In the genomic region with DNA sequence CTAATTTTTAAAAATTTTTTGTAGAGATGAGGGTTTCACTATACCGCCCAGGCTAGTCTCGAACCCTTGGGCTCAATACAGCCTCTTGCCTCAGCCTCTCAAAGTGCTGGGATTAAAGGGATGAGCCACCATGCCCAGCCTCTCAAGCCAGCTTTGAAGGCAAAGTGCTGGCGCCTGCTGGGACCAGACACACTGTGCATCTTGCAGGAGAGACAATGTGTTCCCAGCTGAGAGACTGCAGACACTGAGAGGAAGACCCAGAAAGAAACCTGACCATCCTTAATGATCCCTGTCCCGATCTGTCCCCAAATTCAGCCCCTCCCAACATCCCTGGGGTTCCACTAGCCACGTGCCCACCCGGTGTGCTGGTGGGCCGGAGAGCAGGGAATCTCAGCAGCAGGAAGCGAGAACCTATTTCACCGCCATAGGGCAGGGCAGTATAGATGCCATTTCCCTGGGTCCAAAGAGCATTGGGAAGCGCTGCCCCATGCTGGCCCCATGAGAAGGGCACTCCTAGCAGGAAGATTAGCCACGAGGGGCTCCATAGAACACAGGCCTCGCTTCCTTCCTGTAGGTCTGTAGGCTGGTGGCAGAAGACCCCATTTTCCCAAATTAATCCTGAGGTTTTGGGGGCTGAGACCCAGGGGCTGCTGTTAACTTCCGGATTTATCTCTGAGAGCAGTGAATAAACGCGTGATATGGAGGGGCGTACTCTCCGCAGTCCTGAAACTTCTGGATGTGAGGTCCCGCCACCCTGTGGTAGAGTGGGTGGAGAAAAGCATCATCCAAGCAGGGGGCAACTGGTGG, we compare ENCODE assay signal across 8 cellular contexts. TPM values are rescaled to one million over a fixed set of nuclear protein-coding genes. Genes with fewer than 3 reads are reported as not detected.
DNase-seq lines count a peak whose midpoint lies in the region; ATAC-seq, FAIRE-seq and TF ChIP-seq lines count a peak whose summit lies in the region.

No MANE protein-coding gene starts in this region.

- H3K9me3 ChIP-seq in keratinocyte (ENCODE audit: control insufficient read depth, low read depth, low read length) = no peaks in the 10 kb centered on the region

- peaks cover 48% of the 10 kb centered on the region for H3K36me3 Mint-ChIP-seq in activated CD4-positive, alpha-beta T cell treated with anti-CD3 and anti-CD28 coated beads for 36 hours (ENCODE audit: low read depth)
- peaks cover 50% of the 10 kb centered on the region for H3K36me3 Mint-ChIP-seq in activated T-helper 2 cell treated with anti-CD3 and anti-CD28 coated beads, Interferon-gamma antibody, Interleukin-2, Interleukin-4, amounts not matched to agents 10 μg/mL and 5 μg/mL and 100 μg/mL, durations not matched to agents 14 hours and 24 hours and 36 hours (ENCODE audit: low read depth)

- no peak for DNase-seq in activated CD4-positive, alpha-beta T cell treated with anti-CD3 and anti-CD28 coated beads for 36 hours
- no peak for DNase-seq in activated CD4-positive, alpha-beta T cell treated with anti-CD3 and anti-CD28 coated beads, Interleukin-2, amount 50 U/mL, for 48 hours
- DNase-seq in activated T-helper 2 cell treated with anti-CD3 and anti-CD28 coated beads, Interferon-gamma antibody, Interleukin-2, Interleukin-4, amounts not matched to agents 10 μg/mL and 5 μg/mL and 100 μg/mL, durations not matched to agents 14 hours and 24 hours and 36 hours (ENCODE audit: low spot score) = no peak
- DNase-seq in keratinocyte (ENCODE audit: low read depth, low spot score) (no peak), NCI-H526 treated with DMSO at 0.1 percent for 48 hours (lab: John Stamatoyannopoulos, UW) (no peak), globus pallidus (ENCODE audit: low spot score) (no peak)

- H3K27ac Mint-ChIP-seq in activated CD4-positive, alpha-beta T cell treated with anti-CD3 and anti-CD28 coated beads for 36 hours = peak overlapping the region; percentile 96
- peak overlapping the region; percentile 94 for H3K27ac Mint-ChIP-seq in activated T-helper 2 cell treated with anti-CD3 and anti-CD28 coated beads, Interferon-gamma antibody, Interleukin-2, Interleukin-4, amounts not matched to agents 10 μg/mL and 5 μg/mL and 100 μg/mL, durations not matched to agents 14 hours and 24 hours and 36 hours

- H3K9me3 Mint-ChIP-seq in activated CD4-positive, alpha-beta T cell treated with anti-CD3 and anti-CD28 coated beads for 36 hours (ENCODE audit: low read depth) = no peaks in the 10 kb centered on the region
- no peaks in the 10 kb centered on the region for H3K9me3 Mint-ChIP-seq in activated T-helper 2 cell treated with anti-CD3 and anti-CD28 coated beads, Interferon-gamma antibody, Interleukin-2, Interleukin-4, amounts not matched to agents 10 μg/mL and 5 μg/mL and 100 μg/mL, durations not matched to agents 14 hours and 24 hours and 36 hours

- TF ChIP-seq CTCF in keratinocyte (optimal IDR thresholded peaks at IDR 0.05 in 1 of 3, IDR thresholded peaks at IDR 0.05 in 1 of 3, conservative IDR thresholded peaks at IDR 0.05 in 1 of 3; ENCODE audit: extremely low read depth in 1 of 3, insufficient read depth in 2 of 3, low read length in 3 of 3) = peak in 2 of 3 experiments; percentile 7 to 9

- H3K4me1 ChIP-seq in keratinocyte (ENCODE audit: control insufficient read depth, extremely low read depth, insufficient read depth, low read length) = peaks cover 19% of the 10 kb centered on the region

- H3K27me3 Mint-ChIP-seq in activated CD4-positive, alpha-beta T cell treated with anti-CD3 and anti-CD28 coated beads for 36 hours = no peaks in the 10 kb centered on the region
- H3K27me3 Mint-ChIP-seq in activated T-helper 2 cell treated with anti-CD3 and anti-CD28 coated beads, Interferon-gamma antibody, Interleukin-2, Interleukin-4, amounts not matched to agents 10 μg/mL and 5 μg/mL and 100 μg/mL, durations not matched to agents 14 hours and 24 hours and 36 hours (ENCODE audit: low read depth) = no peaks in the 10 kb centered on the region

- dilution Hi-C loops in keratinocyte (cut with MboI; ENCODE audit: extremely low pct_ligation_motif_present, low sequenced_read_pairs) = no loop called here

- H3K27ac ChIP-seq in keratinocyte (ENCODE audit: control insufficient read depth, insufficient read depth, low read length) (peak overlapping the region; percentile 82), temporal lobe (ENCODE audit: low read depth, low read length) (peak overlapping the region; percentile 83)

- H4K20me1 ChIP-seq in keratinocyte (ENCODE audit: control insufficient read depth, extremely low read depth, insufficient read depth, low read length) = no peaks in the 10 kb centered on the region

- CTCF ChIA-PET in activated CD4-positive, alpha-beta T cell treated with anti-CD3 and anti-CD28 coated beads for 36 hours (lab: Charles Lee) = interaction anchor here (1.3 to 2.1 kb wide), 2 partner anchors 61 to 84 kb away, joined by 3 to 9 read pairs; partner anchors contain the start of gene ICAM1

- peaks cover 24% of the 10 kb centered on the region for H3K4me1 Mint-ChIP-seq in activated CD4-positive, alpha-beta T cell treated with anti-CD3 and anti-CD28 coated beads for 36 hours
- peaks cover 12% of the 10 kb centered on the region for H3K4me1 Mint-ChIP-seq in activated T-helper 2 cell treated with anti-CD3 and anti-CD28 coated beads, Interferon-gamma antibody, Interleukin-2, Interleukin-4, amounts not matched to agents 10 μg/mL and 5 μg/mL and 100 μg/mL, durations not matched to agents 14 hours and 24 hours and 36 hours (ENCODE audit: low read depth)

- no peak for FAIRE-seq in keratinocyte (lab: Jason Lieb, UNC)

- peak overlapping the region; percentile 97 for H3K4me3 Mint-ChIP-seq in activated CD4-positive, alpha-beta T cell treated with anti-CD3 and anti-CD28 coated beads for 36 hours
- H3K4me3 Mint-ChIP-seq in activated T-helper 2 cell treated with anti-CD3 and anti-CD28 coated beads, Interferon-gamma antibody, Interleukin-2, Interleukin-4, amounts not matched to agents 10 μg/mL and 5 μg/mL and 100 μg/mL, durations not matched to agents 14 hours and 24 hours and 36 hours (ENCODE audit: low read depth) = peak overlapping the region; percentile 90

- peak; percentile 0 for ATAC-seq in activated CD4-positive, alpha-beta T cell treated with anti-CD3 and anti-CD28 coated beads for 36 hours
- ATAC-seq in activated CD4-positive, CD25-positive, alpha-beta regulatory T cell treated with anti-CD3 and anti-CD28 coated beads, Interleukin-2, amount 50 U/mL, for 24 hours = no peak

- H3K9me1 ChIP-seq in keratinocyte (ENCODE audit: control insufficient read depth, extremely low read depth, insufficient read depth, low read length) = no peaks in the 10 kb centered on the region

- H3K27me3 ChIP-seq in keratinocyte (ENCODE audit: control insufficient read depth, extremely low read depth, insufficient read depth, low read length) = no peaks in the 10 kb centered on the region

- H3K79me2 ChIP-seq in keratinocyte (ENCODE audit: control insufficient read depth, insufficient read depth, low read length) = peaks cover 36% of the 10 kb centered on the region

- peak overlapping the region; percentile 79 for H3K4me2 ChIP-seq in keratinocyte (ENCODE audit: control insufficient read depth, extremely low read depth, insufficient read depth, low read depth, low read length)

- POLR2A ChIA-PET in activated CD4-positive, alpha-beta T cell treated with anti-CD3 and anti-CD28 coated beads for 36 hours (lab: Charles Lee) = interaction anchor here (3.2 kb wide), 1 partner anchor 62 kb away, joined by 11 read pairs; the partner anchor contains the start of gene ICAM1

- H3K36me3 ChIP-seq in keratinocyte (ENCODE audit: control insufficient read depth in 2 of 2, extremely low read depth in 1 of 2, insufficient read depth in 2 of 2, low read length in 2 of 2) = peaks cover 12 to 22% of the 10 kb centered on the region in 2 experiments

- intact Hi-C loops in activated CD4-positive, alpha-beta T cell treated with anti-CD3 and anti-CD28 coated beads for 36 hours (cut with DNase I, micrococcal nuclease) = loop anchor here (5.0 kb wide), 3 partner anchors 75 to 1820 kb away; partner anchors contain the start of genes CDKN2D (in 1 of the 2), KRI1 (in 1 of the 2) and ZNF414 (in 1 of the 2)
- intact Hi-C loops in activated T-helper 2 cell treated with anti-CD3 and anti-CD28 coated beads, Interferon-gamma antibody, Interleukin-2, Interleukin-4, amounts not matched to agents 10 μg/mL and 5 μg/mL and 100 μg/mL, durations not matched to agents 14 hours and 24 hours and 36 hours (cut with micrococcal nuclease) = loop anchor here (2.0 to 5.0 kb wide), 4 partner anchors 16 to 62 kb away; partner anchors contain the start of genes FDX2, ICAM1, ICAM4 and ICAM5

- peak overlapping the region; percentile 70 to 94 (median 92) for H3K4me3 ChIP-seq in keratinocyte (ENCODE audit: control insufficient read depth in 2 of 3, extremely low read depth in 1 of 3, insufficient read depth in 2 of 3, low read depth in 1 of 3, low read length in 3 of 3)

- H3K9ac ChIP-seq in keratinocyte (ENCODE audit: control insufficient read depth, extremely low read depth, insufficient read depth, low read length) = peak overlapping the region; percentile 84

- H2AFZ ChIP-seq in keratinocyte (ENCODE audit: control insufficient read depth, low read length) = peak overlapping the region; percentile 90

RNA-seq across cellular contexts. Expression of gene RAVER1, which starts 1.0 kb away (rescaled TPM):
- total RNA-seq in activated CD4-positive, alpha-beta T cell treated with anti-CD3 and anti-CD28 coated beads for 36 hours = 10 to 100 TPM; 83.7 to 90.8 TPM
- 90.3 and 91.1 TPM in 2 replicates for total RNA-seq in activated T-helper 2 cell treated with anti-CD3 and anti-CD28 coated beads, Interferon-gamma antibody, Interleukin-2, Interleukin-4, amounts not matched to agents 10 μg/mL and 5 μg/mL and 100 μg/mL, durations not matched to agents 14 hours and 24 hours and 36 hours
- 0.80 to 5.9 TPM (median 0.84 TPM) in 3 replicates for polyA plus RNA-seq in keratinocyte
- 3.3 TPM for polyA plus RNA-seq in keratinocyte (2011; ENCODE audit: low read depth)
- polyA plus RNA-seq in keratinocyte (2011; cell fraction: cytosol; rRNA removed) = 1.7 and 4.6 TPM in 2 replicates
- 5.0 and 8.5 TPM in 2 replicates for polyA plus RNA-seq in keratinocyte (2011; cell fraction: nucleus; rRNA removed)
- polyA plus RNA-seq in keratinocyte (2012; ENCODE audit: low replicate concordance) = 4.4 and 17.6 TPM in 2 replicates
- polyA minus RNA-seq in keratinocyte = 2.4 to 6.3 TPM (median 4.3 TPM) in 3 replicates
- 12.5 TPM for polyA minus RNA-seq in keratinocyte (2011; cell fraction: cytosol; rRNA and poly(A)+ RNA removed)
- polyA minus RNA-seq in keratinocyte (2011; cell fraction: nucleus; rRNA and poly(A)+ RNA removed) = 8.0 and 9.5 TPM in 2 replicates
- 4.9 TPM for total RNA-seq in temporal lobe

RNA-seq across cellular contexts. Expression of gene ICAM3, which starts 7.1 kb away (rescaled TPM):
- total RNA-seq in activated CD4-positive, alpha-beta T cell treated with anti-CD3 and anti-CD28 coated beads for 36 hours = 100 to 1,000 TPM; 109 to 122 TPM
- total RNA-seq in activated T-helper 2 cell treated with anti-CD3 and anti-CD28 coated beads, Interferon-gamma antibody, Interleukin-2, Interleukin-4, amounts not matched to agents 10 μg/mL and 5 μg/mL and 100 μg/mL, durations not matched to agents 14 hours and 24 hours and 36 hours = 115 and 116 TPM in 2 replicates
- 3.4 to 5.5 TPM (median 4.7 TPM) in 3 replicates for polyA plus RNA-seq in keratinocyte
- 0.80 TPM for polyA plus RNA-seq in keratinocyte (2011; ENCODE audit: low read depth)
- 4.1 and 6.0 TPM in 2 replicates for polyA plus RNA-seq in keratinocyte (2011; cell fraction: cytosol; rRNA removed)
- 1.9 and 2.1 TPM in 2 replicates for polyA plus RNA-seq in keratinocyte (2011; cell fraction: nucleus; rRNA removed)
- 4.4 and 5.3 TPM in 2 replicates for polyA plus RNA-seq in keratinocyte (2012; ENCODE audit: low replicate concordance)
- 0.39 to 2.2 TPM (median 1.7 TPM) in 3 replicates for polyA minus RNA-seq in keratinocyte
- 13.4 TPM for polyA minus RNA-seq in keratinocyte (2011; cell fraction: cytosol; rRNA and poly(A)+ RNA removed)
- 0.78 and 0.84 TPM in 2 replicates for polyA minus RNA-seq in keratinocyte (2011; cell fraction: nucleus; rRNA and poly(A)+ RNA removed)
- total RNA-seq in temporal lobe = 0.49 TPM

RNA-seq across cellular contexts. Expression of gene FDX2, which starts 16.5 kb away (rescaled TPM):
- 10 to 100 TPM; 11.7 to 13.3 TPM for total RNA-seq in activated CD4-positive, alpha-beta T cell treated with anti-CD3 and anti-CD28 coated beads for 36 hours
- 16.8 and 18.0 TPM in 2 replicates for total RNA-seq in activated T-helper 2 cell treated with anti-CD3 and anti-CD28 coated beads, Interferon-gamma antibody, Interleukin-2, Interleukin-4, amounts not matched to agents 10 μg/mL and 5 μg/mL and 100 μg/mL, durations not matched to agents 14 hours and 24 hours and 36 hours
- polyA plus RNA-seq in keratinocyte = 19.2 to 28.8 TPM (median 21.8 TPM) in 3 replicates
- 2.1 TPM for polyA plus RNA-seq in keratinocyte (2011; ENCODE audit: low read depth)
- 15.8 and 37.7 TPM in 2 replicates for polyA plus RNA-seq in keratinocyte (2011; cell fraction: cytosol; rRNA removed)
- polyA plus RNA-seq in keratinocyte (2011; cell fraction: nucleus; rRNA removed) = 13.6 and 20.1 TPM in 2 replicates
- 19.8 and 24.8 TPM in 2 replicates for polyA plus RNA-seq in keratinocyte (2012; ENCODE audit: low replicate concordance)
- 10.7 to 20.7 TPM (median 15.4 TPM) in 3 replicates for polyA minus RNA-seq in keratinocyte
- polyA minus RNA-seq in keratinocyte (2011; cell fraction: cytosol; rRNA and poly(A)+ RNA removed) = 19.0 TPM
- polyA minus RNA-seq in keratinocyte (2011; cell fraction: nucleus; rRNA and poly(A)+ RNA removed) = 4.6 and 5.2 TPM in 2 replicates
- total RNA-seq in temporal lobe = 11.8 TPM

RNA-seq across cellular contexts. Expression of gene ZGLP1, which starts 22.7 kb away (rescaled TPM):
- total RNA-seq in activated CD4-positive, alpha-beta T cell treated with anti-CD3 and anti-CD28 coated beads for 36 hours = 1 to 10 TPM; 3.3 to 3.5 TPM
- total RNA-seq in activated T-helper 2 cell treated with anti-CD3 and anti-CD28 coated beads, Interferon-gamma antibody, Interleukin-2, Interleukin-4, amounts not matched to agents 10 μg/mL and 5 μg/mL and 100 μg/mL, durations not matched to agents 14 hours and 24 hours and 36 hours = 3.2 and 3.5 TPM in 2 replicates
- polyA plus RNA-seq in keratinocyte = 0.43 to 2.1 TPM (median 0.71 TPM) in 3 replicates
- 0.50 TPM for polyA plus RNA-seq in keratinocyte (2011; ENCODE audit: low read depth)
- polyA plus RNA-seq in keratinocyte (2011; cell fraction: cytosol; rRNA removed) = 0.46 and 0.53 TPM in 2 replicates
- polyA plus RNA-seq in keratinocyte (2011; cell fraction: nucleus; rRNA removed) = 2.8 and 3.4 TPM in 2 replicates
- polyA plus RNA-seq in keratinocyte (2012; ENCODE audit: low replicate concordance) = 0.99 and 2.6 TPM in 2 replicates
- polyA minus RNA-seq in keratinocyte = 0.35 TPM in 1 of 3 replicates, not detected in the others
- polyA minus RNA-seq in keratinocyte (2011; cell fraction: cytosol; rRNA and poly(A)+ RNA removed) = not detected
- 0.63 and 0.93 TPM in 2 replicates for polyA minus RNA-seq in keratinocyte (2011; cell fraction: nucleus; rRNA and poly(A)+ RNA removed)
- 2.7 TPM for total RNA-seq in temporal lobe

RNA-seq across cellular contexts. Expression of gene ICAM5, which starts 42.6 kb away (rescaled TPM):
- total RNA-seq in activated CD4-positive, alpha-beta T cell treated with anti-CD3 and anti-CD28 coated beads for 36 hours = 1 to 10 TPM; 1.9 TPM
- total RNA-seq in activated T-helper 2 cell treated with anti-CD3 and anti-CD28 coated beads, Interferon-gamma antibody, Interleukin-2, Interleukin-4, amounts not matched to agents 10 μg/mL and 5 μg/mL and 100 μg/mL, durations not matched to agents 14 hours and 24 hours and 36 hours = 2.6 and 3.5 TPM in 2 replicates
- 0.20 to 0.55 TPM (median 0.43 TPM) in 3 replicates for polyA plus RNA-seq in keratinocyte
- polyA plus RNA-seq in keratinocyte (2011; ENCODE audit: low read depth) = 0.20 TPM
- 0.02 and 0.09 TPM in 2 replicates for polyA plus RNA-seq in keratinocyte (2011; cell fraction: cytosol; rRNA removed)
- 2.2 and 5.0 TPM in 2 replicates for polyA plus RNA-seq in keratinocyte (2011; cell fraction: nucleus; rRNA removed)
- 0.28 and 0.66 TPM in 2 replicates for polyA plus RNA-seq in keratinocyte (2012; ENCODE audit: low replicate concordance)
- 0.10 TPM in 1 of 3 replicates, not detected in the others for polyA minus RNA-seq in keratinocyte
- polyA minus RNA-seq in keratinocyte (2011; cell fraction: cytosol; rRNA and poly(A)+ RNA removed) = not detected
- polyA minus RNA-seq in keratinocyte (2011; cell fraction: nucleus; rRNA and poly(A)+ RNA removed) = 0.32 and 0.47 TPM in 2 replicates
- total RNA-seq in temporal lobe = 5.4 TPM

Comparison
In these comparisons a context has a peak if more than half of its experiments do, and no peak if none do; other contexts are left out.
1. RNA of gene RAVER1, which starts 1.0 kb away (total RNA-seq): 83.7 to 90.8 TPM in activated CD4-positive, alpha-beta T cell treated with anti-CD3 and anti-CD28 coated beads for 36 hours and 90.3 to 91.1 TPM in activated T-helper 2 cell treated with anti-CD3 and anti-CD28 coated beads, Interferon-gamma antibody, Interleukin-2, Interleukin-4, amounts not matched to agents 10 μg/mL and 5 μg/mL and 100 μg/mL, durations not matched to agents 14 hours and 24 hours and 36 hours; 4.9 TPM in temporal lobe (single experiment); every median in the first group is over 10 times any median in the second.
2. RNA of gene ICAM3, which starts 7.1 kb away (total RNA-seq): 109 to 122 TPM in activated CD4-positive, alpha-beta T cell treated with anti-CD3 and anti-CD28 coated beads for 36 hours and 115 to 116 TPM in activated T-helper 2 cell treated with anti-CD3 and anti-CD28 coated beads, Interferon-gamma antibody, Interleukin-2, Interleukin-4, amounts not matched to agents 10 μg/mL and 5 μg/mL and 100 μg/mL, durations not matched to agents 14 hours and 24 hours and 36 hours; 0.49 TPM in temporal lobe (single experiment); every median in the first group is over 10 times any median in the second.